Comparison of ENCODE assay signal across 8 cellular contexts in the genomic region with DNA sequence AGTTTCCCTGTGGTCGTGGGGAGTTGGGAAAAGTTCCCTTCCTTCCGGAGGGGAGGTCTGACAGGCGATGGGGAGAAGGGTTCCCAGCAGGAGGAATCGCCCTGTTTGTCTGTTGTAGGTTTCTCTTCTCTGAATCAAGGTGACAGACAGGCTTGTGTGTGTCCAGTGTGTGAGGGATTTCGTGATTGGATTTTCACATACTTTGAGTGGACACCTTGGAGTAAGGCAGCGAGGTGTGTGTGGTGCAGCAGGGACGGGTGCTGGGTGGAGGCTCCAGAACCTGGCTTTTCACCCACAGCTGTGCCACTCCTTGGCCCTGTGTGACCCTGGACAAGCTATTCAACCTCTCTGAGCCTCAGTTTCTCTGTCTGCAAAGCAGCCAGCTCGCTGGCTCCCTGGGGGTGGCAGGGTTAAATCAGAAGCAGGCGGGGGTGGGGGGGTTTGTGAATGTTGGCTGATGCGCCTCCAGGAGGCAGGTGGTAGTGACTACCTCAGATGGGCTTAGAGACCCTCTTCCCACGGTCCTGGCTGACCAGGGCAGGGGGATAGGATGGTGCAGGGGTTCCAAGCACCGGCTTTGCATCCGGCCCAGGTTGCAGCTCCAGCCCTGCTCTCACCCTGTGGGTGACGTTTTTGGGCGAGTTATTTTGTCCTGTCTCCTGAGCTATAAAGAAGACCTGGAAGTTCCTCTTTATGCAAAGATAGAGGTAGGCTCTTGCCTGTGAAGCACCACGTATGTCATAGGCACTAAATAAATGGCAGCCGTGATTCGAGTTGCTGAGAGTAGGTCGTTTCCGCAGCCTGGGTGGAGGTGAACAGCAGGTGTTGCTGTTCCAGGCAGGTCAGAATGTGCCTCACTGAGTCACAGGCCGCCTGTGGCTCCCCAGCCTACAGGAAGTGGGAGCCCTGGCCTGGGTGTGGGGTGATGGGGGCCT. TPM values are rescaled to one million over a fixed set of nuclear protein-coding genes. Genes with fewer than 3 reads are reported as not detected.
A peak's percentile ranks its signal among the peaks of the same experiment; 100 is the strongest.
DNase-seq lines count a peak whose midpoint lies in the region; ATAC-seq and TF ChIP-seq lines count a peak whose summit lies in the region.

No MANE protein-coding gene starts in this region.

- peak overlapping the region; percentile 67 for H2AK5ac ChIP-seq in neuronal stem cell (ENCODE audit: low read depth, low read length)

- H3K4me2 ChIP-seq in BLaER1 = peak overlapping the region; percentile 81
- peak overlapping the region; percentile 95 for H3K4me2 ChIP-seq in neuronal stem cell (ENCODE audit: insufficient read depth, low read length, poor library complexity, severe bottlenecking)

- H3K4me3 ChIP-seq in BLaER1 = no peak overlapping the region
- H3K4me3 ChIP-seq in neuronal stem cell (ENCODE audit: low read length in 2 of 2) = peak overlapping the region in 1 of 2 donors; percentile 67

- no peaks in the 10 kb centered on the region for H3K36me3 ChIP-seq in BLaER1
- H3K36me3 ChIP-seq in neuronal stem cell (replicated peaks in 1 of 2; ENCODE audit: control insufficient read depth in 2 of 2, insufficient read depth in 2 of 2, low read length in 2 of 2) = no peaks in the 10 kb centered on the region

- peaks cover 26% of the 10 kb centered on the region for H3K4me1 ChIP-seq in BLaER1
- peaks cover 3 to 12% of the 10 kb centered on the region in 2 donors for H3K4me1 ChIP-seq in neuronal stem cell (ENCODE audit: control insufficient read depth in 2 of 2, insufficient read depth in 1 of 2, low read depth in 1 of 2, low read length in 2 of 2)

- no peak overlapping the region for H3K4ac ChIP-seq in neuronal stem cell (ENCODE audit: low read length)

- peak; percentile 24 for DNase-seq in NCI-H748 treated with DMSO at 0.1 percent for 48 hours (lab: John Stamatoyannopoulos, UW)
- no peak for DNase-seq in neuronal stem cell (ENCODE audit: low spot score)
- DNase-seq in T-helper 2 cell = no peak
- no peak for DNase-seq in stimulated activated CD4-positive, alpha-beta T cell treated with anti-CD3 and anti-CD28 coated beads, Interleukin-1b, Interleukin-23, amount 100 ng/mL, for 48 hours
- DNase-seq in NCI-H1694 (lab: John Stamatoyannopoulos, UW) = no peak

- H3K27me3 ChIP-seq in BLaER1 (no peaks in the 10 kb centered on the region), neuronal stem cell (ENCODE audit: control insufficient read depth in 3 of 3, insufficient read depth in 3 of 3, low read depth in 1 of 3, low read length in 3 of 3) (peaks cover 0 to 66% (median 7%) of the 10 kb centered on the region in 3 experiments)

- no peak overlapping the region for H3K23ac ChIP-seq in neuronal stem cell (ENCODE audit: low read depth, low read length, poor library complexity)

- H3K9ac ChIP-seq in BLaER1 (no peak overlapping the region), neuronal stem cell (ENCODE audit: low read depth, low read length, poor library complexity) (no peak overlapping the region)

- no peak overlapping the region for H2BK12ac ChIP-seq in neuronal stem cell (ENCODE audit: low read length)

- ATAC-seq in esophagus mucosa = peak; percentile 85
- ATAC-seq in GM18505 (IDR thresholded peaks at IDR 0.05; ENCODE audit: unreplicated experiment) = no peak

- no peaks in the 10 kb centered on the region for H4K20me1 ChIP-seq in BLaER1

- H2BK5ac ChIP-seq in neuronal stem cell (ENCODE audit: low read length) = peak overlapping the region; percentile 45

- H3K27ac ChIP-seq in BLaER1 (no peak overlapping the region), neuronal stem cell (replicated peaks; ENCODE audit: low read length) (no peak overlapping the region)

- no peak overlapping the region for H2BK120ac ChIP-seq in neuronal stem cell (ENCODE audit: low read depth, low read length)

- H2BK15ac ChIP-seq in neuronal stem cell (ENCODE audit: low read length) = peak overlapping the region; percentile 65

- H3K18ac ChIP-seq in neuronal stem cell (ENCODE audit: low read length) = peak overlapping the region; percentile 81

- no peaks in the 10 kb centered on the region for H3K79me1 ChIP-seq in neuronal stem cell (ENCODE audit: low read depth, low read length)

- no peak overlapping the region for H4K8ac ChIP-seq in neuronal stem cell (ENCODE audit: low read depth, low read length)

- peak overlapping the region; percentile 86 for H2AFZ ChIP-seq in neuronal stem cell (ENCODE audit: low read length)

- TF ChIP-seq POLR2A in GM18505 (IDR thresholded peaks at IDR 0.05; ENCODE audit: borderline replicate concordance, extremely low read depth, insufficient read depth, insufficient read length) = no peak

- H4K91ac ChIP-seq in neuronal stem cell (ENCODE audit: low read depth, low read length, poor library complexity) = no peak overlapping the region

- H3K9me3 ChIP-seq in BLaER1 (no peaks in the 10 kb centered on the region), neuronal stem cell (replicated peaks in 1 of 2; ENCODE audit: control insufficient read depth in 2 of 2, insufficient read depth in 1 of 2, low read depth in 1 of 2, low read length in 2 of 2) (no peaks in the 10 kb centered on the region)

- no CpG with 5 or more reads among the region's 21 CpGs for WGBS in neuronal stem cell (ENCODE audit: extremely low coverage in 2 of 2, insufficient read length in 2 of 2, insufficient replicate concordance in 1 of 2), 2 donors

- no peak overlapping the region for H3K14ac ChIP-seq in neuronal stem cell (ENCODE audit: low read length)

RNA-seq across cellular contexts. Expression of gene BDKRB2, which starts 0.7 kb away (rescaled TPM):
- total RNA-seq in esophagus mucosa = 22.1 TPM
- polyA plus RNA-seq in neuronal stem cell (2013, experiment 1 of 2) = 0.32 TPM
- 0.32 TPM for polyA plus RNA-seq in neuronal stem cell (2013, experiment 2 of 2)

RNA-seq across cellular contexts. Expression of gene BDKRB1, which starts 50.7 kb away (rescaled TPM):
- total RNA-seq in esophagus mucosa = 6.1 TPM
- 0.06 TPM for polyA plus RNA-seq in neuronal stem cell (2013, experiment 1 of 2)
- polyA plus RNA-seq in neuronal stem cell (2013, experiment 2 of 2) = 0.10 TPM
